8 cellular contexts compared by ENCODE assay signal in the genomic region with DNA sequence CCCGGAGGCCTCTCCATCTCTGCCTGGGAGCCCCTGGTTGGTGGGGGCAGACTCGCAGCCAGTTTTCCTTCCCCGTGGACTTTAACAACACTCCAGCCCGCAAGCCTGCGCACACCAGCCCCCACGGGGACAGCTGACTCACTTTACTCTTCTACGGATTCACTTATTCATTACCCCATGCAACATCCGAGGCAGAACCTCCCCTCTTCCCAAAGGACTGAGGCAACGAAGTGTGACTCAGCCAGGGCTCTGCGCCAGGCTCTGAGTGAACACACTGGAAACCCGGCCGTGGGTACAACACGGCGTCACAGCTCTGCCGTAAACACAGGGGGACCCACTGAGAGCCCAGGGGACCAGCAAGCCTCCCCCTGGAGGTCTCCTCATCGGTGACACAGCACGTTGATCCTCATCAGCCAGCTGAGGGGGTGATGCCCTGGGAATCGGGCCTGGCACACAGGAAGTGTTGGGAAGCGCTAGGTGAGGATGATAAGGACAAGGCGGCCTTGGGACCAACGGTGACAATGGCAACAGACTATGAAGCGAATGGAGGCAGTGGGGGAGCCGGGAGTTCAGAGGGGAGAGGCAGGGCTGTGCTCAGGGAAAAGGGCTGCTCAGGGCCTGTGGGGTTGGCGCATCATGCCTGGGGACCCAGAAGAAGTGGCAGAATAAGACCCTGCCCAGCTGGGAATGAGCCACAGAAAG. TPM values are rescaled to one million over a fixed set of nuclear protein-coding genes. Genes with fewer than 3 reads are reported as not detected.
DNase-seq lines count a peak whose midpoint lies in the region; ATAC-seq and TF ChIP-seq lines count a peak whose summit lies in the region.

No MANE protein-coding gene starts in this region.

- ATAC-seq in natural killer cell (peak in 2 of 3 donors; percentile 9 to 26), HG02798 (IDR thresholded peaks at IDR 0.05; ENCODE audit: poor library complexity, unreplicated experiment) (no peak)

- H3K27me3 ChIP-seq in ACC112 (ENCODE audit: insufficient read depth, low read length): no peaks in the 10 kb centered on the region
- H3K27me3 ChIP-seq in vagina: no peaks in the 10 kb centered on the region

- H3K4me1 Mint-ChIP-seq in natural killer cell: peaks cover 43 to 46% of the 10 kb centered on the region in 2 donors

- no peak for TF ChIP-seq CTCF in WI38 (IDR thresholded peaks at IDR 0.05; ENCODE audit: low read depth, low read length)
- TF ChIP-seq CTCF in epithelial cell of esophagus (IDR thresholded peaks at IDR 0.05; ENCODE audit: insufficient read depth, low read depth, low read length, missing control alignments): no peak
- no peak for TF ChIP-seq CTCF in natural killer cell (IDR thresholded peaks at IDR 0.05)
- TF ChIP-seq CTCF in vagina (IDR thresholded peaks at IDR 0.05): no peak

- peaks cover 17 to 18% of the 10 kb centered on the region in 2 donors for H3K27me3 Mint-ChIP-seq in natural killer cell (ENCODE audit: low read depth in 2 of 2)

- peak overlapping the region; percentile 64 for H3K4me3 ChIP-seq in ACC112 (ENCODE audit: low read depth, low read length)
- H3K4me3 ChIP-seq in WI38 (ENCODE audit: low read depth, low read length): peak overlapping the region; percentile 44
- no peak overlapping the region for H3K4me3 ChIP-seq in epithelial cell of esophagus (ENCODE audit: low read length)
- no peak overlapping the region for H3K4me3 ChIP-seq in vagina

- no peaks in the 10 kb centered on the region for H3K36me3 Mint-ChIP-seq in natural killer cell

- peak; percentile 94 for DNase-seq in HPDE6-E6E7 (ENCODE audit: extremely low spot score)
- DNase-seq in epithelial cell of esophagus (ENCODE audit: low read depth): peak; percentile 96
- DNase-seq in natural killer cell: no peak
- peak in 1 of 2 donors; percentile 94 for DNase-seq in vagina (ENCODE audit: extremely low spot score in 2 of 2)
- DNase-seq in COLO668 (lab: John Stamatoyannopoulos, UW; ENCODE audit: unreplicated experiment): no peak

- peak overlapping the region in 1 of 2 donors; percentile 76 for H3K27ac Mint-ChIP-seq in natural killer cell

- H3K27ac ChIP-seq in ACC112 (ENCODE audit: low read depth, low read length) (peak overlapping the region; percentile 96), vagina (peak overlapping the region; percentile 61)

- H3K36me3 ChIP-seq in ACC112 (ENCODE audit: insufficient read depth, low read length) (peaks cover 17% of the 10 kb centered on the region; the same call in 1 of the 2 replicates), vagina (no peaks in the 10 kb centered on the region)

- no peak overlapping the region for H3K4me3 Mint-ChIP-seq in natural killer cell

- TF ChIP-seq POLR2A in vagina (IDR thresholded peaks at IDR 0.05): no peak

- H3K9me3 Mint-ChIP-seq in natural killer cell: no peaks in the 10 kb centered on the region

- no peaks in the 10 kb centered on the region for H3K9me3 ChIP-seq in vagina

- H3K4me1 ChIP-seq in ACC112 (ENCODE audit: control insufficient read depth, insufficient read depth, low read length, unreplicated experiment) (peaks cover 67% of the 10 kb centered on the region), vagina (peaks cover 26% of the 10 kb centered on the region)

- H3K79me2 ChIP-seq in ACC112 (ENCODE audit: control insufficient read depth, insufficient read depth, low read length, unreplicated experiment): peaks cover 70% of the 10 kb centered on the region

- intact Hi-C loops in natural killer cell (cut with micrococcal nuclease): no loop called here
- intact Hi-C loops in vagina (cut with DNase I): no loop called here

- H2AFZ ChIP-seq in ACC112 (ENCODE audit: low read length, unreplicated experiment): no peak overlapping the region

RNA-seq across cellular contexts. Expression of a gene that starts 14.6 kb away (rescaled TPM):
- total RNA-seq in natural killer cell (100 to 1,000 TPM in 2 of 3 donors, 10 to 100 TPM in 1; 43.7 to 187 (median 116) TPM), vagina (67.8 TPM)

RNA-seq across cellular contexts. Expression of a gene that starts 45.0 kb away (rescaled TPM):
- total RNA-seq in natural killer cell (10 to 100 TPM; 47.2 to 62.3 (median 60.5) TPM), vagina (39.3 TPM)

Comparison
In these comparisons a context has a peak if more than half of its experiments do, and no peak if none do; other contexts are left out.
1. H3K4me3 ChIP-seq: peak in ACC112 (single experiment) and WI38 (single experiment); none in epithelial cell of esophagus (single experiment) and vagina (0 of 2).
2. DNase-seq: peak in HPDE6-E6E7 (single experiment) and epithelial cell of esophagus (single experiment); none in natural killer cell (single experiment) and COLO668 (single experiment).